8 cellular contexts compared by ENCODE assay signal in genomic region chr14:59360923-59361794, GRCh38.
A peak's percentile ranks its signal among the peaks of the same experiment; 100 is the strongest.
DNase-seq lines count a peak whose midpoint lies in the region; ATAC-seq, FAIRE-seq and TF ChIP-seq lines count a peak whose summit lies in the region.

No MANE protein-coding gene starts in this region.

- H3K4me1 Mint-ChIP-seq in astrocyte (ENCODE audit: low read depth, unreplicated experiment): peaks cover 32% of the 10 kb centered on the region

- no peak overlapping the region for H3K4me3 ChIP-seq in astrocyte (ENCODE audit: insufficient read depth, low read depth, low read length)
- H3K4me3 ChIP-seq in left lung: no peak overlapping the region

- no peaks in the 10 kb centered on the region for H3K27me3 Mint-ChIP-seq in astrocyte (ENCODE audit: low read depth, unreplicated experiment)

- H3K9me3 ChIP-seq in astrocyte (ENCODE audit: insufficient read depth, low read depth, low read length) (no peaks in the 10 kb centered on the region), left lung (no peaks in the 10 kb centered on the region)

- no peak overlapping the region for H3K9ac ChIP-seq in astrocyte (ENCODE audit: low read length)

- peaks cover 16% of the 10 kb centered on the region for H3K36me3 Mint-ChIP-seq in astrocyte (ENCODE audit: low read depth, unreplicated experiment)

- TF ChIP-seq CTCF in GM12872 (IDR thresholded peaks at IDR 0.05; ENCODE audit: insufficient read depth, low read depth, low read length) (0 out of 3 replicates have a peak, but pooled peaks have one; percentile 20), astrocyte (IDR thresholded peaks at IDR 0.05; ENCODE audit: insufficient read depth, low read depth, low read length) (no peak), left lung (IDR thresholded peaks at IDR 0.05) (no peak), GM10266 (IDR thresholded peaks at IDR 0.05; ENCODE audit: control insufficient read depth, insufficient read depth, low read depth, missing control alignments) (no peak)

- H3K27ac ChIP-seq in astrocyte (ENCODE audit: low read depth, low read length): no peak overlapping the region
- peak overlapping the region in 1 of 2 donors; percentile 56 for H3K27ac ChIP-seq in left lung

- H3K36me3 ChIP-seq in astrocyte (ENCODE audit: insufficient read depth, low read length) (no peaks in the 10 kb centered on the region), left lung (no peaks in the 10 kb centered on the region)

- no peaks in the 10 kb centered on the region for H3K27me3 ChIP-seq in astrocyte (ENCODE audit: insufficient read depth, low read length)
- H3K27me3 ChIP-seq in left lung: no peaks in the 10 kb centered on the region

- H3K4me2 ChIP-seq in astrocyte (ENCODE audit: low read length): peak overlapping the region; percentile 22

- no peak overlapping the region for H2AFZ ChIP-seq in astrocyte (ENCODE audit: low read depth, low read length)

- no peak for FAIRE-seq in astrocyte (lab: Jason Lieb, UNC)

- intact Hi-C loops in left lung (cut with DNase I): no loop called here

- peaks cover 2% of the 10 kb centered on the region for H3K9me3 Mint-ChIP-seq in astrocyte (ENCODE audit: unreplicated experiment)

- H3K4me1 ChIP-seq in astrocyte (ENCODE audit: insufficient read depth, low read length): peaks cover 32% of the 10 kb centered on the region
- H3K4me1 ChIP-seq in left lung: peaks cover 34 to 50% of the 10 kb centered on the region in 2 donors

- ATAC-seq in left lung: peak; percentile 84
- ATAC-seq in GM21576 (IDR thresholded peaks at IDR 0.05; ENCODE audit: unreplicated experiment): no peak
- ATAC-seq in GM19455 (IDR thresholded peaks at IDR 0.05; ENCODE audit: unreplicated experiment): no peak

- H3K27ac Mint-ChIP-seq in astrocyte (ENCODE audit: unreplicated experiment): no peak overlapping the region

- no peak overlapping the region for H3K4me3 Mint-ChIP-seq in astrocyte (ENCODE audit: unreplicated experiment)

- H3K79me2 ChIP-seq in astrocyte (ENCODE audit: insufficient read depth, low read length): no peaks in the 10 kb centered on the region

- DNase-seq in NCI-H2171 (lab: John Stamatoyannopoulos, UW) (peak; percentile 79), astrocyte (ENCODE audit: low read depth) (peak; percentile 92), left lung (peak; percentile 78 to 79), GM10266 (ENCODE audit: extremely low spot score) (no peak)
- no peak for DNase-seq in activated CD4-positive, CD25-positive, alpha-beta regulatory T cell treated with anti-CD3 and anti-CD28 coated beads, Interleukin-2, amount 50 U/mL, for 72 hours

- no peaks in the 10 kb centered on the region for H4K20me1 ChIP-seq in astrocyte (ENCODE audit: insufficient read depth, low read length)

Comparison
In these comparisons a context has a peak if more than half of its experiments do, and no peak if none do; other contexts are left out.
1. DNase-seq: peak in NCI-H2171 (single experiment), astrocyte (single experiment) and left lung (2 of 2); none in GM10266 (single experiment) and activated CD4-positive, CD25-positive, alpha-beta regulatory T cell treated with anti-CD3 and anti-CD28 coated beads, Interleukin-2, amount 50 U/mL, for 72 hours (single experiment).